Comparison of ENCODE assay signal across 8 cellular contexts in the genomic region with DNA sequence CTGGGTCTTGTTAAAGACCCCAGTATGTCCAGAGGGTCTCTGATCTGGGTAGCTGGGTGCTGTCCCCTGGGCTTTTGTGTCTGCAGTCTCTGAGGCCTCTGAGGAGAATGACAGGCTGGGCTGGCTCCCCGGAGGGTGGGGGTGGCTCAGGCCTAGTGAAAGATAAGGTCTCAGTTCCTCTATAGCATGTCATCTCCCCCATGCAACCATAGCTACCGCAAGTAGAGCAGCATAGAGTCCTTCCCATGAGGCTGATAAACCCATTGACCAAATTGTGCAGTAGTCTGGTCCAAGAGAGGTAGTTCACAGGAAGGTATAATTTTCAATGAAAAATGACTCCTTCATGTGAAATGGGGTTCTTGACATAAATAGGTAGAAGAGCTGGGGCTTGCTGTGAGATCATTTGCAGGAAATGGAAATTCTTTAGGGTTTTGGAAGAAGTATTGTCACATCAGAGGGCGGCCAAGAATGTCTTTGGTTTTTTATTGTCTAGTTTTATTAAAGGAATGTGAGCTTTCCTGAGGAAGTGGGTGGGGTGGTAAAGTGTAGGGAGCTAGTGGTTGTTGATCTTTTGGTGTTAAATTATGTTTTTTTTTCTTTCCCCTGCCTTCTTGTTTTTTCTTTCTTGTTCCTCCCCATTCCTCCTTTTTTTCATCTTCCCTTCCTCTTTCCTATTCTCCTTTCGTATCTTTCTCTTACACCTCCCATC. TPM values are rescaled to one million over a fixed set of nuclear protein-coding genes. Genes with fewer than 3 reads are reported as not detected.
DNase-seq lines count a peak whose midpoint lies in the region; ATAC-seq and TF ChIP-seq lines count a peak whose summit lies in the region.

No MANE protein-coding gene starts in this region.

- H3K27me3 ChIP-seq in BJ (ENCODE audit: control insufficient read depth, insufficient read depth, low read length) (no peaks in the 10 kb centered on the region), hepatocyte (no peaks in the 10 kb centered on the region)
- no peaks in the 10 kb centered on the region for H3K27me3 ChIP-seq in naive thymus-derived CD4-positive, alpha-beta T cell (ENCODE audit: control insufficient read depth in 2 of 2, insufficient read depth in 2 of 2, low read length in 2 of 2)

- H3K27ac ChIP-seq in naive thymus-derived CD4-positive, alpha-beta T cell (ENCODE audit: low read depth, low read length): peak overlapping the region; percentile 68
- H3K27ac ChIP-seq in hepatocyte: no peak overlapping the region

- DNase-seq in BJ (ENCODE audit: low read depth) (peak; percentile 31), AML-193 (lab: John Stamatoyannopoulos, UW) (no peak), hepatocyte (ENCODE audit: low spot score) (no peak), HPDE6-E6E7 (ENCODE audit: extremely low spot score) (no peak)
- peak; percentile 65 for DNase-seq in activated T-cell treated with anti-CD3 and anti-CD28 coated beads, Interleukin-2, amount 50 U/mL, for 24 hours
- peak in 6 of 9 donors; percentile 20 to 57 (median 52) for DNase-seq in naive thymus-derived CD4-positive, alpha-beta T cell

- peak overlapping the region; percentile 19 for H3K4me3 Mint-ChIP-seq in activated T-cell treated with anti-CD3 and anti-CD28 coated beads, Interleukin-2, amount 50 U/mL, for 24 hours
- peak overlapping the region; percentile 43 to 87 (median 68) for H3K4me3 Mint-ChIP-seq in naive thymus-derived CD4-positive, alpha-beta T cell

- peaks cover 90% of the 10 kb centered on the region for H3K36me3 Mint-ChIP-seq in activated T-cell treated with anti-CD3 and anti-CD28 coated beads, Interleukin-2, amount 50 U/mL, for 24 hours (ENCODE audit: low read depth)
- peaks cover 15 to 58% (median 47%) of the 10 kb centered on the region in 5 donors for H3K36me3 Mint-ChIP-seq in naive thymus-derived CD4-positive, alpha-beta T cell

- no peak for TF ChIP-seq CTCF in BJ (IDR thresholded peaks at IDR 0.05; ENCODE audit: insufficient read depth, low read depth, low read length)
- no peak for TF ChIP-seq CTCF in hepatocyte (IDR thresholded peaks at IDR 0.05; ENCODE audit: poor library complexity)

- H3K9me3 ChIP-seq in naive thymus-derived CD4-positive, alpha-beta T cell (ENCODE audit: control insufficient read depth in 2 of 3, low read length in 3 of 3): no peaks in the 10 kb centered on the region
- H3K9me3 ChIP-seq in hepatocyte (ENCODE audit: low read depth): no peaks in the 10 kb centered on the region

- POLR2A ChIA-PET in BJ (lab: Charles Lee): no interaction called here
- POLR2A ChIA-PET in naive thymus-derived CD4-positive, alpha-beta T cell (lab: Charles Lee): interaction anchor here (0.6 to 13.7 kb wide), 5 partner anchors 9 to 288 kb away, joined by 3 to 531 read pairs (median 43); a partner anchor contains a TSS

- H3K9me2 ChIP-seq in hepatocyte (replicated peaks; ENCODE audit: insufficient read depth): no peaks in the 10 kb centered on the region

- H3K36me3 ChIP-seq in BJ (ENCODE audit: control insufficient read depth, insufficient read depth, low read length) (peaks cover 18% of the 10 kb centered on the region), hepatocyte (replicated peaks; ENCODE audit: insufficient read depth, low read depth) (no peaks in the 10 kb centered on the region)
- peaks cover 1 to 44% (median 8%) of the 10 kb centered on the region in 3 experiments for H3K36me3 ChIP-seq in naive thymus-derived CD4-positive, alpha-beta T cell (ENCODE audit: control insufficient read depth in 2 of 3, insufficient read depth in 3 of 3, low read length in 3 of 3)

- ATAC-seq in GM19395 (IDR thresholded peaks at IDR 0.05; ENCODE audit: unreplicated experiment) (peak; percentile 86), HG03520 (IDR thresholded peaks at IDR 0.05; ENCODE audit: unreplicated experiment) (peak; percentile 73)
- peak; percentile 75 for ATAC-seq in naive thymus-derived CD4-positive, alpha-beta T cell

- H3K4me2 ChIP-seq in hepatocyte: no peak overlapping the region

- CTCF ChIA-PET in BJ (lab: Yijun Ruan, JAX): interaction anchor here (0.7 to 4.4 kb wide), 7 partner anchors 9 to 689 kb away, joined by 3 to 25 read pairs (median 4); a partner anchor contains a TSS
- CTCF ChIA-PET in naive thymus-derived CD4-positive, alpha-beta T cell (lab: Charles Lee): interaction anchor here (0.5 to 27.4 kb wide), 8 partner anchors 17 to 47 kb away, joined by 3 to 317 read pairs (median 5); a partner anchor contains a TSS

- peaks cover 8% of the 10 kb centered on the region for H3K79me2 ChIP-seq in hepatocyte

- H3K27ac Mint-ChIP-seq in activated T-cell treated with anti-CD3 and anti-CD28 coated beads, Interleukin-2, amount 50 U/mL, for 24 hours: peak overlapping the region; percentile 92
- peak overlapping the region; percentile 84 to 95 (median 90) for H3K27ac Mint-ChIP-seq in naive thymus-derived CD4-positive, alpha-beta T cell

- no peaks in the 10 kb centered on the region for H3K27me3 Mint-ChIP-seq in activated T-cell treated with anti-CD3 and anti-CD28 coated beads, Interleukin-2, amount 50 U/mL, for 24 hours
- H3K27me3 Mint-ChIP-seq in naive thymus-derived CD4-positive, alpha-beta T cell: no peaks in the 10 kb centered on the region

- H3K9me3 Mint-ChIP-seq in activated T-cell treated with anti-CD3 and anti-CD28 coated beads, Interleukin-2, amount 50 U/mL, for 24 hours: no peaks in the 10 kb centered on the region
- peaks cover 0 to 4% (median 0%) of the 10 kb centered on the region in 11 donors for H3K9me3 Mint-ChIP-seq in naive thymus-derived CD4-positive, alpha-beta T cell

- no peak overlapping the region for H2AFZ ChIP-seq in hepatocyte

- H3K4me3 ChIP-seq in BJ (ENCODE audit: low read depth, low read length) (no peak overlapping the region), hepatocyte (no peak overlapping the region)
- peak overlapping the region; percentile 2 for H3K4me3 ChIP-seq in naive thymus-derived CD4-positive, alpha-beta T cell (ENCODE audit: low read length)

- peaks cover 76 to 83% of the 10 kb centered on the region in 2 donors for H3K4me1 ChIP-seq in naive thymus-derived CD4-positive, alpha-beta T cell (ENCODE audit: control insufficient read depth in 2 of 2, insufficient read depth in 2 of 2, low read length in 2 of 2)
- H3K4me1 ChIP-seq in hepatocyte (ENCODE audit: insufficient read depth): no peaks in the 10 kb centered on the region

- 85% methylated on average over 4 of the region's 4 CpGs for WGBS in hepatocyte (ENCODE audit: low lambda C conversion rate, missing lambda C conversion rate)

- intact Hi-C loops in naive thymus-derived CD4-positive, alpha-beta T cell (cut with micrococcal nuclease): loop anchor here (1.0 to 10.0 kb wide), 5 partner anchors 9 to 725 kb away; a partner anchor contains a TSS

- H3K4me1 Mint-ChIP-seq in activated T-cell treated with anti-CD3 and anti-CD28 coated beads, Interleukin-2, amount 50 U/mL, for 24 hours (ENCODE audit: low read depth): peaks cover 87% of the 10 kb centered on the region
- peaks cover 70 to 97% (median 87%) of the 10 kb centered on the region in 7 donors for H3K4me1 Mint-ChIP-seq in naive thymus-derived CD4-positive, alpha-beta T cell

- no peaks in the 10 kb centered on the region for H4K20me1 ChIP-seq in hepatocyte (ENCODE audit: insufficient read depth, poor library complexity, severe bottlenecking)

RNA-seq across cellular contexts. Expression of a gene that starts 21.0 kb away (rescaled TPM):
- polyA plus RNA-seq in BJ (2011; rRNA removed): 5.3 and 6.9 TPM in 2 replicates
- 3.6 and 3.7 TPM in 2 replicates for polyA minus RNA-seq in BJ (2011; rRNA and poly(A)+ RNA removed)
- 10 to 100 TPM; 31.4 to 50.3 (median 34.8) TPM for total RNA-seq in naive thymus-derived CD4-positive, alpha-beta T cell
- polyA plus RNA-seq in naive thymus-derived CD4-positive, alpha-beta T cell: 10 to 100 TPM; 22.1 to 35.6 TPM
- 8.8 and 13.0 TPM in 2 replicates for total RNA-seq in hepatocyte
- 13.7 and 18.9 TPM in 2 replicates for polyA plus RNA-seq in hepatocyte

RNA-seq across cellular contexts. Expression of a gene that starts 21.0 kb away (rescaled TPM):
- polyA plus RNA-seq in BJ (2011; rRNA removed) (24.0 and 40.0 TPM in 2 replicates), hepatocyte (31.0 and 43.6 TPM in 2 replicates)
- 21.3 and 41.6 TPM in 2 replicates for polyA minus RNA-seq in BJ (2011; rRNA and poly(A)+ RNA removed)
- 10 to 100 TPM; 60.8 to 95.1 (median 89.4) TPM for total RNA-seq in naive thymus-derived CD4-positive, alpha-beta T cell
- 10 to 100 TPM; 42.5 to 47.6 TPM for polyA plus RNA-seq in naive thymus-derived CD4-positive, alpha-beta T cell
- 41.1 and 41.9 TPM in 2 replicates for total RNA-seq in hepatocyte

RNA-seq across cellular contexts. Expression of a gene that starts 25.4 kb away (rescaled TPM):
- polyA plus RNA-seq in BJ (2011; rRNA removed) (45.7 and 51.2 TPM in 2 replicates), hepatocyte (20.5 and 23.1 TPM in 2 replicates)
- 50.0 and 83.9 TPM in 2 replicates for polyA minus RNA-seq in BJ (2011; rRNA and poly(A)+ RNA removed)
- 100 to 1,000 TPM; 112 to 248 (median 207) TPM for total RNA-seq in naive thymus-derived CD4-positive, alpha-beta T cell
- polyA plus RNA-seq in naive thymus-derived CD4-positive, alpha-beta T cell: 10 to 100 TPM; 29.3 to 31.1 TPM
- total RNA-seq in hepatocyte: 23.4 and 29.7 TPM in 2 replicates

RNA-seq across cellular contexts. Expression of a gene that starts 44.6 kb away (rescaled TPM):
- polyA plus RNA-seq in BJ (2011; rRNA removed): 23.9 and 39.2 TPM in 2 replicates
- polyA minus RNA-seq in BJ (2011; rRNA and poly(A)+ RNA removed): 11.7 and 14.6 TPM in 2 replicates
- 10 to 100 TPM in 2 of 5 experiments, 1 to 10 TPM in 3; 8.5 to 16.8 (median 9.9) TPM for total RNA-seq in naive thymus-derived CD4-positive, alpha-beta T cell
- polyA plus RNA-seq in naive thymus-derived CD4-positive, alpha-beta T cell: 10 to 100 TPM in 1 of 2 donors, 1 to 10 TPM in 1; 6.8 to 15.6 TPM
- 24.2 and 34.8 TPM in 2 replicates for total RNA-seq in hepatocyte
- polyA plus RNA-seq in hepatocyte: 31.7 and 34.2 TPM in 2 replicates

RNA-seq across cellular contexts. Expression of a gene that starts 53.8 kb away (rescaled TPM):
- polyA plus RNA-seq in BJ (2011; rRNA removed) (0.04 TPM in 2 replicates), hepatocyte (45.6 and 52.4 TPM in 2 replicates)
- 0.62 TPM in 1 of 2 replicates, not detected in the other for polyA minus RNA-seq in BJ (2011; rRNA and poly(A)+ RNA removed)
- not detected for total RNA-seq in naive thymus-derived CD4-positive, alpha-beta T cell
- polyA plus RNA-seq in naive thymus-derived CD4-positive, alpha-beta T cell: under 1 TPM; 0.11 to 0.29 TPM
- 39.5 and 45.6 TPM in 2 replicates for total RNA-seq in hepatocyte

Comparison
In these comparisons a context has a peak if more than half of its experiments do, and no peak if none do; other contexts are left out.
1. DNase-seq: peak in BJ (single experiment), activated T-cell treated with anti-CD3 and anti-CD28 coated beads, Interleukin-2, amount 50 U/mL, for 24 hours (single experiment) and naive thymus-derived CD4-positive, alpha-beta T cell (6 of 9); none in AML-193 (0 of 2), hepatocyte (single experiment) and HPDE6-E6E7 (single experiment).
2. Peak in every context shown above with its lines, with median percentiles within 50 percentile points of each other: ATAC-seq.